ENCODE assay signal across 16 cellular contexts in the genomic region with DNA sequence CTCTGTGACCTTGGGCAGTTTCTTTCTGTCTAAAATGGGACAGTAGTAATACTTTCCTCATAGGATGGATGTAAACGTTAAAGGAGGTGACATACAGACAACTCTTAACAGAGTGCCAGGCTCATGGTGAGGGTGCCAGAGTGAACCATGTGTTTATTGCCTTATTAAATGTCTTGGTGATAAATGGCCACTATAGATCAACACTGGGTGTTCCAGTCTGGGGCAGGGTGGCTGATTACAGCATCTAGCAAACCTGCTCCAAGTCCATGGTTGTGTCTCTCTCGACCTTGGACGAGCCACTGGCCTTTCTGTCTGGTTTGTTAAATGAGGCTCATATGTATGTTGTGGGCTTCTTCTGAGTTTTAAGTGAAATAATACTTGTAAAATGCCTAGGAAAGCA.
DNase-seq lines count a peak whose midpoint lies in the region; ATAC-seq and TF ChIP-seq lines count a peak whose summit lies in the region.
"Had no signal": no experiment of that assay in that cellular context is flagged by ENCODE, and none has a peak within 500 bp of the region (broad histone marks: within the 10 kb centered on the region; RNA-seq: fewer than 3 reads in every experiment).

No MANE protein-coding gene starts in this region.

- TF ChIP-seq POLR2A in prostate gland (IDR thresholded peaks at IDR 0.05) = no peak

- H3K4me3 ChIP-seq in left ventricle myocardium inferior (no peak overlapping the region), right atrium auricular region (no peak overlapping the region), dorsolateral prefrontal cortex (peak overlapping the region in 1 of 59 donors; percentile 2), prostate gland (no peak overlapping the region), ascending aorta (no peak overlapping the region)
- H3K4me3 ChIP-seq: K562 had no signal

- H3K27ac ChIP-seq in left ventricle myocardium inferior (replicated peaks) (peak overlapping the region; percentile 66), right atrium auricular region (peak overlapping the region in 1 of 2 donors; percentile 1), dorsolateral prefrontal cortex (peak overlapping the region in 49 of 59 donors; percentile 2 to 83 (median 65)), prostate gland (no peak overlapping the region), ascending aorta (no peak overlapping the region)
- H3K27ac ChIP-seq: C4-2B had no signal

- 35% methylated on average over 3 of the region's 3 CpGs for WGBS in prostate gland

- H3K36me3 ChIP-seq in left ventricle myocardium inferior = no peaks in the 10 kb centered on the region
- H3K36me3 ChIP-seq in right atrium auricular region = no peaks in the 10 kb centered on the region
- no peaks in the 10 kb centered on the region for H3K36me3 ChIP-seq in prostate gland
- no peaks in the 10 kb centered on the region for H3K36me3 ChIP-seq in ascending aorta

- H3K4me1 ChIP-seq in left ventricle myocardium inferior = peaks cover 100% of the 10 kb centered on the region
- peaks cover 0 to 85% of the 10 kb centered on the region in 2 donors for H3K4me1 ChIP-seq in right atrium auricular region
- peaks cover 4% of the 10 kb centered on the region for H3K4me1 ChIP-seq in prostate gland (replicated peaks)
- peaks cover 0 to 4% of the 10 kb centered on the region in 2 donors for H3K4me1 ChIP-seq in ascending aorta

- H3K9me3 ChIP-seq in left ventricle myocardium inferior (replicated peaks) (no peaks in the 10 kb centered on the region), right atrium auricular region (no peaks in the 10 kb centered on the region), prostate gland (no peaks in the 10 kb centered on the region), ascending aorta (no peaks in the 10 kb centered on the region)

- ATAC-seq in GM19023 (IDR thresholded peaks at IDR 0.05; ENCODE audit: unreplicated experiment) = no peak

- TF ChIP-seq CTCF in left ventricle myocardium inferior (IDR thresholded peaks at IDR 0.05; ENCODE audit: borderline replicate concordance) (no peak), right atrium auricular region (IDR thresholded peaks at IDR 0.05) (no peak), dorsolateral prefrontal cortex (IDR thresholded peaks at IDR 0.05 in 54 of 56, conservative IDR thresholded peaks at IDR 0.05 in 2 of 56; ENCODE audit: low read depth in 1 of 56, partially characterized antibody in 56 of 56) (no peak), prostate gland (IDR thresholded peaks at IDR 0.05) (no peak), ascending aorta (IDR thresholded peaks at IDR 0.05) (no peak)

- DNase-seq in left ventricle myocardium inferior (no peak), right atrium auricular region (ENCODE audit: low spot score) (no peak), dorsolateral prefrontal cortex (no peak), prostate gland (ENCODE audit: low spot score) (peak; percentile 24), retina (no peak), ascending aorta (ENCODE audit: low spot score in 2 of 2) (no peak), epidermal melanocyte (ENCODE audit: insufficient read length, low spot score) (no peak)
- DNase-seq: DMS 273 treated with DMSO at 0.1 percent for 48 hours, NCI-H1436, NCI-H2029, NCI-H2171, NCI-H446, NCI-H69 had no signal

- H3K27me3 ChIP-seq in left ventricle myocardium inferior (ENCODE audit: low read depth) = no peaks in the 10 kb centered on the region
- H3K27me3 ChIP-seq in right atrium auricular region = no peaks in the 10 kb centered on the region
- H3K27me3 ChIP-seq in dorsolateral prefrontal cortex = no peaks in the 10 kb centered on the region
- H3K27me3 ChIP-seq in prostate gland (replicated peaks; ENCODE audit: insufficient read depth) = no peaks in the 10 kb centered on the region
- no peaks in the 10 kb centered on the region for H3K27me3 ChIP-seq in ascending aorta

- intact Hi-C loops in left ventricle myocardium inferior (cut with micrococcal nuclease) = no loop called here
- intact Hi-C loops in dorsolateral prefrontal cortex (cut with DNase I) = no loop called here
- intact Hi-C loops in prostate gland (cut with DNase I) = no loop called here
- intact Hi-C loops in ascending aorta (cut with DNase I) = no loop called here

Comparison
In these comparisons a context has a peak if more than half of its experiments do, and no peak if none do; other contexts are left out.
1. H3K27ac ChIP-seq: peak in left ventricle myocardium inferior (single experiment) and dorsolateral prefrontal cortex (49 of 59); none in prostate gland (0 of 2) and ascending aorta (0 of 2).